1 cellular context compared by ENCODE assay signal in genomic region chr10:68900427-68901105, GRCh38.
TF ChIP-seq lines count a peak whose summit lies in the region.

No MANE protein-coding gene starts in this region.

TF ChIP-seq in HepG2, 621 proteins besides CTCF, POLR2A, EP300 and RAD21 (continued from another document and continues in another):
- no peak for TF ChIP-seq GMEB1 (CRISPR knock-in tag; IDR thresholded peaks at IDR 0.05; ENCODE audit: borderline replicate concordance)
- peak; percentile 92; the same call in 1 of the 2 replicates for TF ChIP-seq HOXA9 (CRISPR knock-in tag; IDR thresholded peaks at IDR 0.05; ENCODE audit: borderline replicate concordance)
- TF ChIP-seq NFATC3 (CRISPR knock-in tag; IDR thresholded peaks at IDR 0.05): no peak; the same call in 1 of the 2 replicates
- TF ChIP-seq ZMAT3 (CRISPR knock-in tag; conservative IDR thresholded peaks at IDR 0.05): peak; percentile 82; the same call in 1 of the 2 replicates
- TF ChIP-seq TERF1 (CRISPR knock-in tag; IDR thresholded peaks at IDR 0.05): no peak
- peak; percentile 80; the same call in 1 of the 2 replicates for TF ChIP-seq NFKBIZ (CRISPR knock-in tag; IDR thresholded peaks at IDR 0.05)
- peak; percentile 18; the same call in 1 of the 2 replicates for TF ChIP-seq POGK (CRISPR knock-in tag; conservative IDR thresholded peaks at IDR 0.05)
- TF ChIP-seq MATR3 (CRISPR knock-in tag; IDR thresholded peaks at IDR 0.05): no peak
- 0 out of 2 replicates have a peak, but pooled peaks have one; percentile 69 for TF ChIP-seq ZBTB1 (CRISPR knock-in tag; IDR thresholded peaks at IDR 0.05; ENCODE audit: borderline replicate concordance)
- peak; percentile 14 for TF ChIP-seq FOXJ3 (CRISPR knock-in tag; IDR thresholded peaks at IDR 0.05; ENCODE audit: borderline replicate concordance)
- TF ChIP-seq EEA1 (CRISPR knock-in tag; IDR thresholded peaks at IDR 0.05; ENCODE audit: borderline replicate concordance): no peak
- no peak; the same call in 1 of the 2 replicates for TF ChIP-seq TBX3 (IDR thresholded peaks at IDR 0.05; ENCODE audit: borderline replicate concordance)
- TF ChIP-seq ZNF672 (CRISPR knock-in tag; IDR thresholded peaks at IDR 0.05): 0 out of 2 replicates have a peak, but pooled peaks have one; percentile 70
- TF ChIP-seq ZNF616 (CRISPR knock-in tag; IDR thresholded peaks at IDR 0.05; ENCODE audit: low read depth): peak; percentile 87; the same call in 1 of the 2 replicates
- TF ChIP-seq FOXK2 (IDR thresholded peaks at IDR 0.05): no peak
- TF ChIP-seq REPIN1 (CRISPR knock-in tag; IDR thresholded peaks at IDR 0.05; ENCODE audit: borderline replicate concordance, low read depth): peak; percentile 24; the same call in 1 of the 2 replicates
- peak; percentile 53; the same call in 1 of the 2 replicates for TF ChIP-seq ZNF367 (CRISPR knock-in tag; IDR thresholded peaks at IDR 0.05; ENCODE audit: borderline replicate concordance)
- no peak for TF ChIP-seq U2AF2 (IDR thresholded peaks at IDR 0.05; ENCODE audit: low read depth, low read length)
- TF ChIP-seq ZNF30 (CRISPR knock-in tag; IDR thresholded peaks at IDR 0.05): no peak
- TF ChIP-seq ZNF414 (CRISPR knock-in tag; IDR thresholded peaks at IDR 0.05): no peak
- 0 out of 2 replicates have a peak, but pooled peaks have one; percentile 28 for TF ChIP-seq SIX4 (CRISPR knock-in tag; IDR thresholded peaks at IDR 0.05)
- no peak for TF ChIP-seq PHB2 (IDR thresholded peaks at IDR 0.05; ENCODE audit: partially characterized antibody)
- TF ChIP-seq ZNF431 (CRISPR knock-in tag; IDR thresholded peaks at IDR 0.05; ENCODE audit: borderline replicate concordance, low read depth): peak; percentile 75; the same call in 1 of the 2 replicates
- TF ChIP-seq ATAD3A (CRISPR knock-in tag; IDR thresholded peaks at IDR 0.05): no peak
- no peak for TF ChIP-seq ZNF260 (CRISPR knock-in tag; IDR thresholded peaks at IDR 0.05; ENCODE audit: borderline replicate concordance, low read depth)
- peak; percentile 66; the same call in 1 of the 2 replicates for TF ChIP-seq ZNF274 (CRISPR knock-in tag; IDR thresholded peaks at IDR 0.05)
- TF ChIP-seq JUNB (CRISPR knock-in tag; IDR thresholded peaks at IDR 0.05; ENCODE audit: borderline replicate concordance): peak; percentile 60; the same call in 1 of the 2 replicates
- 0 out of 2 replicates have a peak, but pooled peaks have one; percentile 9 for TF ChIP-seq CEBPG (CRISPR knock-in tag; IDR thresholded peaks at IDR 0.05)
- TF ChIP-seq DMAP1 (CRISPR knock-in tag; IDR thresholded peaks at IDR 0.05): peak; percentile 94
- TF ChIP-seq ZNF343 (CRISPR knock-in tag; IDR thresholded peaks at IDR 0.05): peak; percentile 87
- TF ChIP-seq JDP2 (CRISPR knock-in tag; IDR thresholded peaks at IDR 0.05; ENCODE audit: borderline replicate concordance): no peak
- no peak; the same call in 1 of the 2 replicates for TF ChIP-seq KDM5A (IDR thresholded peaks at IDR 0.05; ENCODE audit: borderline replicate concordance, low read length)
- peak; percentile 88; the same call in 1 of the 2 replicates for TF ChIP-seq ZNF766 (CRISPR knock-in tag; IDR thresholded peaks at IDR 0.05; ENCODE audit: borderline replicate concordance)
- 0 out of 2 replicates have a peak, but pooled peaks have one; percentile 78 for TF ChIP-seq TSC22D2 (CRISPR knock-in tag; IDR thresholded peaks at IDR 0.05; ENCODE audit: borderline replicate concordance)
- peak; percentile 72; the same call in 1 of the 2 replicates for TF ChIP-seq ZNF510 (CRISPR knock-in tag; IDR thresholded peaks at IDR 0.05; ENCODE audit: low read depth)
- TF ChIP-seq ZFP37 (CRISPR knock-in tag; IDR thresholded peaks at IDR 0.05; ENCODE audit: borderline replicate concordance): peak; percentile 72; the same call in 1 of the 2 replicates
- TF ChIP-seq RBM22 (optimal IDR thresholded peaks at IDR 0.05; ENCODE audit: low read length): no peak
- TF ChIP-seq LCORL (IDR thresholded peaks at IDR 0.05): no peak
- peak; percentile 51 for TF ChIP-seq LCORL (CRISPR knock-in tag; IDR thresholded peaks at IDR 0.05)
- TF ChIP-seq MTA1 (CRISPR knock-in tag; IDR thresholded peaks at IDR 0.05; ENCODE audit: borderline replicate concordance): peak; percentile 80; the same call in 1 of the 2 replicates
- peak; percentile 45; the same call in 1 of the 2 replicates for TF ChIP-seq ZNF770 (CRISPR knock-in tag; IDR thresholded peaks at IDR 0.05)
- TF ChIP-seq ZMYM3 (CRISPR knock-in tag; IDR thresholded peaks at IDR 0.05): peak; percentile 36; the same call in 1 of the 2 replicates
- no peak for TF ChIP-seq ZNF24 (IDR thresholded peaks at IDR 0.05)
- TF ChIP-seq ZNF143 (CRISPR knock-in tag; IDR thresholded peaks at IDR 0.05): peak; percentile 69
- TF ChIP-seq TRIM24 (CRISPR knock-in tag; IDR thresholded peaks at IDR 0.05): no peak
- TF ChIP-seq XRCC5 (optimal IDR thresholded peaks at IDR 0.05; ENCODE audit: low read length): no peak
- TF ChIP-seq FOXA3 (CRISPR knock-in tag; IDR thresholded peaks at IDR 0.05): peak; percentile 46
- no peak for TF ChIP-seq PREB (CRISPR knock-in tag; IDR thresholded peaks at IDR 0.05)
- peak; percentile 90 for TF ChIP-seq ZFY (CRISPR knock-in tag; IDR thresholded peaks at IDR 0.05)
- peak; percentile 37; the same call in 1 of the 2 replicates for TF ChIP-seq ETS1 (CRISPR knock-in tag; IDR thresholded peaks at IDR 0.05)
